In the genomic region with DNA sequence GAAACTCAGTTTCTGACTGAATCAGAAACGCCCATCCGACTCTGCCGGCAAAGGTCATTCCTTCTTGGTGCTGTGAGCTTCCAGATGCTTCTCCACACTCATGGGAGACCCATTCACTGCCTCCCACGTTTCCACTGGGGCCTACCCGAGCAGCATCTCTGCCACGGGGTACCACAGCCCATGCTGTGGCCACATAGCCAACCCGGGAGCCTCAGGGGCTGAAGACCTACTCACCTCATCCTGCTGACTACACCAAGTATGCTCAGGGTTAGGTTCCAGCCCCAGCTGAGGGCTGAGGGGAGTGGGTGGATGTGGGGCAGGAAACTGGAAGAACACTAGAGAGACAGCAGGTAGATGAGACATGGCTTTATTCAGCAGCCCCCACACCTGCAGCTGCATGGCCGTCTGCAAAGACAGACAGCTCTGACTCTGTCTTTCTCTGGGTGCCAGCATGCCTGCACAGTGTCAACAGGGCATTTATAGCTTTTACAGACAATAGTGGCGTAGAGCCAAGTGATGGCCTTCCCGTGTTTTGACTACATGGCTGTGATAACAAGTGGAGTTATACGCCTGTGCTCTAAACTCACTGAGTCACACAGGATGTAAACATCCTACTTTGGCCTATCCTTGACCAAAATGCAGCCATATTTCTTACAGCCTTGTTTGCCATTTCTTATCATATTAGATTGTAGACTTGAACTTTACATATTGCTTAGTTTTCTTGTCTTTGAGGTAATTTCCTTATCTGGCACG, we compare ENCODE assay signal across 13 cellular contexts. TPM values are rescaled to one million over a fixed set of nuclear protein-coding genes. Genes with fewer than 3 reads are reported as not detected.
DNase-seq lines count a peak whose midpoint lies in the region; ATAC-seq and TF ChIP-seq lines count a peak whose summit lies in the region.
"Had no signal": no experiment of that assay in that cellular context is flagged by ENCODE, and none has a peak within 500 bp of the region (broad histone marks: within the 10 kb centered on the region; RNA-seq: fewer than 3 reads in every experiment).

No MANE protein-coding gene starts in this region.

- no peaks in the 10 kb centered on the region for H3K9me3 Mint-ChIP-seq in HFFc6
- H3K9me3 Mint-ChIP-seq: CD4-positive, alpha-beta memory T cell had no signal

- no peak for TF ChIP-seq POLR2A in prostate gland (IDR thresholded peaks at IDR 0.05)

- TF ChIP-seq CTCF in PC-3 (conservative IDR thresholded peaks at IDR 0.05; ENCODE audit: low read depth, low read length) (no peak), fibroblast of pulmonary artery (IDR thresholded peaks at IDR 0.05; ENCODE audit: low read length, missing control alignments) (no peak), prostate gland (IDR thresholded peaks at IDR 0.05) (no peak), psoas muscle (IDR thresholded peaks at IDR 0.05) (no peak), OCI-LY7 (conservative IDR thresholded peaks at IDR 0.05; ENCODE audit: low read length) (no peak), HFFc6 (IDR thresholded peaks at IDR 0.05) (no peak)

- POLR2A ChIA-PET in PC-3 (lab: Charles Lee; ENCODE audit: unreplicated experiment) (interaction anchor here (0.6 kb wide), 1 partner anchor 18 kb away, joined by 4 read pairs; no protein-coding TSS in a partner anchor), OCI-LY7 (lab: Charles Lee) (no interaction called here)

- H3K36me3 ChIP-seq in PC-3 (ENCODE audit: low read depth, low read length): no peaks in the 10 kb centered on the region
- no peaks in the 10 kb centered on the region for H3K36me3 ChIP-seq in prostate gland
- no peaks in the 10 kb centered on the region for H3K36me3 ChIP-seq in psoas muscle (ENCODE audit: insufficient read depth in 1 of 2, low read depth in 1 of 2)
- no peaks in the 10 kb centered on the region for H3K36me3 ChIP-seq in OCI-LY7 (ENCODE audit: insufficient read depth, low read length)
- H3K36me3 ChIP-seq: suprapubic skin had no signal

- BruUV-seq in PC-3 (replicated peaks; lab: Mats Ljungman, UMichigan): no TSS peak
- no TSS peak for BruUV-seq in OCI-LY7 (replicated peaks; lab: Mats Ljungman, UMichigan)

- H2AFZ ChIP-seq in PC-3 (ENCODE audit: low read length): 0 out of 2 replicates have a peak overlapping the region, but pooled peaks have one; percentile 4
- no peak overlapping the region for H2AFZ ChIP-seq in OCI-LY7 (ENCODE audit: low read length)

- H3K27me3 Mint-ChIP-seq in HFFc6 (ENCODE audit: insufficient read depth): no peaks in the 10 kb centered on the region; the same call in none of the 2 replicates
- H3K27me3 Mint-ChIP-seq: activated CD8-positive, alpha-beta memory T cell treated with anti-CD3 and anti-CD28 coated beads, Interleukin-2, amount 10 ng/mL, durations not matched to agents 7 days and 5 days; CD4-positive, alpha-beta memory T cell had no signal

- intact Hi-C loops in PC-3 (cut with micrococcal nuclease): no loop called here
- intact Hi-C loops in prostate gland (cut with DNase I): no loop called here
- intact Hi-C loops in psoas muscle (cut with DNase I): no loop called here
- intact Hi-C loops in OCI-LY7 (cut with micrococcal nuclease; ENCODE audit: unreplicated experiment): no loop called here

- H3K4me2 ChIP-seq in PC-3 (ENCODE audit: low read length) (peak overlapping the region; percentile 15; the same call in 1 of the 2 replicates), OCI-LY7 (ENCODE audit: low read length) (no peak overlapping the region)

- H3K27ac ChIP-seq in PC-3 (ENCODE audit: low read length) (no peak overlapping the region), prostate gland (peak overlapping the region in 1 of 2 donors; percentile 14), psoas muscle (no peak overlapping the region), OCI-LY7 (ENCODE audit: low read depth, low read length, poor library complexity, severe bottlenecking) (no peak overlapping the region)
- H3K27ac ChIP-seq: suprapubic skin had no signal

- H3F3A ChIP-seq in PC-3 (ENCODE audit: low read length, unreplicated experiment): no peaks in the 10 kb centered on the region

- CTCF ChIA-PET in PC-3 (lab: Charles Lee) (no interaction called here), OCI-LY7 (lab: Charles Lee; ENCODE audit: unreplicated experiment) (no interaction called here)

- peaks cover 39% of the 10 kb centered on the region for H3K4me1 Mint-ChIP-seq in HFFc6 (ENCODE audit: low read depth)
- H3K4me1 Mint-ChIP-seq: CD4-positive, alpha-beta memory T cell had no signal

- H3K9me2 ChIP-seq in PC-3 (replicated peaks; ENCODE audit: low read length): no peaks in the 10 kb centered on the region
- no peaks in the 10 kb centered on the region for H3K9me2 ChIP-seq in OCI-LY7 (ENCODE audit: insufficient read depth, low read length)

- no peak overlapping the region for H3K9ac ChIP-seq in PC-3 (ENCODE audit: low read length)

- DNase-seq in HT1080 (ENCODE audit: low read depth) (peak; percentile 56), PC-3 (peak; percentile 84), fibroblast of pulmonary artery (ENCODE audit: low read depth) (peak; percentile 64), prostate gland (ENCODE audit: low spot score) (peak; percentile 48), psoas muscle (no peak), OCI-LY7 (ENCODE audit: low spot score) (no peak), HFFc6 (no peak)
- DNase-seq: activated CD8-positive, alpha-beta memory T cell treated with anti-CD3 and anti-CD28 coated beads, Interleukin-2, amount 10 ng/mL, durations not matched to agents 7 days and 5 days; CD4-positive, alpha-beta memory T cell; effector CD8-positive, alpha-beta T cell; T1000 had no signal

- H3K4me3 ChIP-seq in PC-3 (ENCODE audit: low read length) (no peak overlapping the region), fibroblast of pulmonary artery (replicated peaks; ENCODE audit: low read depth, low read length) (no peak overlapping the region), prostate gland (peak overlapping the region in 1 of 2 donors; percentile 36), psoas muscle (no peak overlapping the region), OCI-LY7 (ENCODE audit: low read depth, low read length, poor library complexity, severe bottlenecking) (no peak overlapping the region)
- H3K4me3 ChIP-seq: suprapubic skin had no signal

- H3K4me1 ChIP-seq in PC-3 (ENCODE audit: insufficient read depth, low read length) (peaks cover 26% of the 10 kb centered on the region), prostate gland (replicated peaks) (no peaks in the 10 kb centered on the region), psoas muscle (peaks cover 12% of the 10 kb centered on the region), OCI-LY7 (ENCODE audit: insufficient read depth, low read length, poor library complexity, severe bottlenecking) (no peaks in the 10 kb centered on the region)

- no peaks in the 10 kb centered on the region for H3K79me2 ChIP-seq in PC-3 (ENCODE audit: low read length)
- H3K79me2 ChIP-seq in OCI-LY7 (ENCODE audit: insufficient read depth, low read depth, low read length): no peaks in the 10 kb centered on the region

- H3K27me3 ChIP-seq in PC-3 (ENCODE audit: low read length) (no peaks in the 10 kb centered on the region), prostate gland (replicated peaks; ENCODE audit: insufficient read depth) (no peaks in the 10 kb centered on the region), psoas muscle (ENCODE audit: insufficient read depth in 3 of 3, low read length in 2 of 3) (no peaks in the 10 kb centered on the region)
- H3K27me3 ChIP-seq: suprapubic skin had no signal

- H3K9me3 ChIP-seq in PC-3 (ENCODE audit: low read length) (no peaks in the 10 kb centered on the region), prostate gland (no peaks in the 10 kb centered on the region), psoas muscle (no peaks in the 10 kb centered on the region), OCI-LY7 (ENCODE audit: low read length) (peaks cover 3% of the 10 kb centered on the region; the same call in 1 of the 2 replicates)
- H3K9me3 ChIP-seq: suprapubic skin had no signal

- ATAC-seq in PC-3: peak; percentile 49
- ATAC-seq in HG02973 (IDR thresholded peaks at IDR 0.05; ENCODE audit: unreplicated experiment): no peak
- ATAC-seq in psoas muscle: no peak
- ATAC-seq: activated CD8-positive, alpha-beta memory T cell treated with anti-CD3 and anti-CD28 coated beads, Interleukin-2, amount 10 ng/mL, durations not matched to agents 7 days and 5 days had no signal

- WGBS in prostate gland: 61% methylated on average over 12 of the region's 12 CpGs
- WGBS in psoas muscle, 3 donors: 65 to 74% (median 70%) methylated on average over 12 of the region's 12 CpGs

- H4K20me1 ChIP-seq in PC-3 (ENCODE audit: low read length) (no peaks in the 10 kb centered on the region), OCI-LY7 (ENCODE audit: insufficient read depth, low read length) (no peaks in the 10 kb centered on the region)

- no peak overlapping the region for H3K4me3 Mint-ChIP-seq in HFFc6
- H3K4me3 Mint-ChIP-seq: activated CD8-positive, alpha-beta memory T cell treated with anti-CD3 and anti-CD28 coated beads, Interleukin-2, amount 10 ng/mL, durations not matched to agents 7 days and 5 days; CD4-positive, alpha-beta memory T cell had no signal

- H3K27ac Mint-ChIP-seq in HFFc6: no peak overlapping the region
- H3K27ac Mint-ChIP-seq: CD4-positive, alpha-beta memory T cell had no signal

- no peaks in the 10 kb centered on the region for H3K36me3 Mint-ChIP-seq in HFFc6 (ENCODE audit: low read depth)
- H3K36me3 Mint-ChIP-seq: activated CD8-positive, alpha-beta memory T cell treated with anti-CD3 and anti-CD28 coated beads, Interleukin-2, amount 10 ng/mL, durations not matched to agents 7 days and 5 days; CD4-positive, alpha-beta memory T cell had no signal

RNA-seq across cellular contexts. Expression of a gene that starts 16.5 kb away (rescaled TPM):
- 23.6 and 28.1 TPM in 2 replicates for total RNA-seq in HT1080 (2014; rRNA removed; shearing (Covaris generic))
- polyA plus RNA-seq in HT1080 (2015; cell fraction: cytosol; rRNA removed): 12.9 and 15.8 TPM in 2 replicates
- polyA plus RNA-seq in HT1080 (2015; cell fraction: nucleus; rRNA removed): 10.7 and 15.1 TPM in 2 replicates
- total RNA-seq in PC-3 (2014; rRNA removed) (13.6 and 15.3 TPM in 2 replicates), prostate gland (10 to 100 TPM; 15.8 to 22.8 TPM), psoas muscle (1 to 10 TPM; 4.4 to 8.9 (median 7.6) TPM), OCI-LY7 (2022) (0.79 and 0.82 TPM in 2 replicates)
- polyA plus RNA-seq in psoas muscle: 1 to 10 TPM; 2.6 to 7.9 (median 4.8) TPM
- 0.21 and 2.4 TPM in 2 replicates for total RNA-seq in OCI-LY7 (2014; rRNA removed; shearing (Covaris generic))
- total RNA-seq in HFFc6 (2021; fragmentation: NEBNext Ultra II Directional; extraction: Animal tissue kit (Norgen Biotek cat#: 25700)): 1 to 10 TPM in 4 of 6 experiments, under 1 TPM in 2; 0.79 to 2.5 (median 1.3) TPM

RNA-seq across cellular contexts. Expression of a gene that starts 22.8 kb away (rescaled TPM):
- total RNA-seq in HT1080 (2014; rRNA removed; shearing (Covaris generic)): 1.9 and 5.8 TPM in 2 replicates
- polyA plus RNA-seq in HT1080 (2015; cell fraction: cytosol; rRNA removed): 2.9 and 3.6 TPM in 2 replicates
- polyA plus RNA-seq in HT1080 (2015; cell fraction: nucleus; rRNA removed): 4.1 and 6.4 TPM in 2 replicates
- total RNA-seq in PC-3 (2014; rRNA removed) (5.0 and 5.9 TPM in 2 replicates), prostate gland (10 to 100 TPM; 11.9 to 17.4 TPM), psoas muscle (1 to 10 TPM in 3 of 4 donors, under 1 TPM in 1; 0.86 to 2.3 (median 1.4) TPM), OCI-LY7 (2022) (2.9 and 4.2 TPM in 2 replicates)
- polyA plus RNA-seq in psoas muscle: 1 to 10 TPM; 1.6 to 7.5 (median 1.9) TPM
- total RNA-seq in OCI-LY7 (2014; rRNA removed; shearing (Covaris generic)): 2.8 and 4.8 TPM in 2 replicates
- total RNA-seq in HFFc6 (2021; fragmentation: NEBNext Ultra II Directional; extraction: Animal tissue kit (Norgen Biotek cat#: 25700)): 1 to 10 TPM; 1.6 to 2.6 (median 2.0) TPM

RNA-seq across cellular contexts. Expression of a gene that starts 22.9 kb away (rescaled TPM):
- total RNA-seq in HT1080 (2014; rRNA removed; shearing (Covaris generic)): not detected in 2 replicates
- polyA plus RNA-seq in HT1080 (2015; cell fraction: cytosol; rRNA removed): 0.10 and 0.14 TPM in 2 replicates
- 0.27 TPM in 1 of 2 replicates, not detected in the other for polyA plus RNA-seq in HT1080 (2015; cell fraction: nucleus; rRNA removed)
- total RNA-seq in PC-3 (2014; rRNA removed) (not detected in 2 replicates), prostate gland (1 to 10 TPM in 1 of 2 donors, under 1 TPM in 1; 0.27 to 1.0 TPM), psoas muscle (not detected), OCI-LY7 (2022) (not detected in 2 replicates)
- under 1 TPM in 2 of 3 donors, not detected in 1; 0.03 to 0.04 TPM for polyA plus RNA-seq in psoas muscle
- not detected in 2 replicates for total RNA-seq in OCI-LY7 (2014; rRNA removed; shearing (Covaris generic))
- under 1 TPM in 4 of 6 experiments, not detected in 2; 0.10 to 0.19 (median 0.13) TPM for total RNA-seq in HFFc6 (2021; fragmentation: NEBNext Ultra II Directional; extraction: Animal tissue kit (Norgen Biotek cat#: 25700))
- total RNA-seq: activated CD8-positive, alpha-beta memory T cell treated with anti-CD3 and anti-CD28 coated beads, Interleukin-2, amount 10 ng/mL, durations not matched to agents 7 days and 5 days; CD4-positive, alpha-beta memory T cell; suprapubic skin had no signal
- polyA plus RNA-seq: CD4-positive, alpha-beta memory T cell had no signal

Comparison
In these comparisons a context has a peak if more than half of its experiments do, and no peak if none do; other contexts are left out.
1. DNase-seq: peak in HT1080 (single experiment), PC-3 (single experiment), fibroblast of pulmonary artery (single experiment) and prostate gland (single experiment); none in psoas muscle (0 of 2), OCI-LY7 (single experiment) and HFFc6 (single experiment).